Comparison of ENCODE assay signal across 20 cellular contexts in the genomic region with DNA sequence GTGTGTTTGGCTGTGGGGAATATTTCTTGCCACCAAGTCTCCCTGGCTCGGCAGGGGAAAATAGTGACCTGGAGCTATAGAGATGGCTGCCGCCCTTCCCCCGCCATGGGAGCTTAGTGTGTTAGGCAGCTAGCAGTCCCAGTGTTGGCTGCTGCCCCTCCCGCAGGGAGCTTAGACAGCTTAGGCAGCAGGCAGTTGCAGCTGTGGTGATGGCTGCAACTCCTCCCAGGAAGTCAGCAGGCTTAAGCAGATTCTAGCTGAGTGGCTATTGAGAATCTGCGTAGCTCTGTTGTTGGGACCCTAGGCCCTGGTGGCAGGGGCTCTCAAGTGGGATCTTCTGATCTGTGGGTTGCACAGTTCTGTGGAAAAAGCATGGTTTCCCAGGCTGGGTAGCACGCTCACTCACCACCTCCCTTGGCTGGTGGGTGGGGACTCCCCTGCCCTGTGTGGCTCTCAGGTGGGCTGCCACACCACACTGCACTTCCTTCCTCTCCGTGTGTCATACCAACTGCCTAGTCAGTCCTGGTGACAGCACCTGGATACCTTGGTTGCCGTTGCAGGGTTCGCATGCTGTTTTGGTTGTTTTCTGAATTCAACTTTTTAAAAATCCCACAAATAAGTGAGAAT. TPM values are rescaled to one million over a fixed set of nuclear protein-coding genes. Genes with fewer than 3 reads are reported as not detected.
DNase-seq lines count a peak whose midpoint lies in the region; ATAC-seq and TF ChIP-seq lines count a peak whose summit lies in the region.
"Had no signal": no experiment of that assay in that cellular context is flagged by ENCODE, and none has a peak within 500 bp of the region (broad histone marks: within the 10 kb centered on the region; RNA-seq: fewer than 3 reads in every experiment).

No MANE protein-coding gene starts in this region.

- H3K36me3 Mint-ChIP-seq in activated CD8-positive, alpha-beta T cell treated with anti-CD3 and anti-CD28 coated beads, Interleukin-2, amount 10 ng/mL, durations not matched to agents 7 days and 5 days (ENCODE audit: low read depth) = peaks cover 11% of the 10 kb centered on the region
- no peaks in the 10 kb centered on the region for H3K36me3 Mint-ChIP-seq in glutamatergic neuron (ENCODE audit: unreplicated experiment)
- H3K36me3 Mint-ChIP-seq in stimulated activated effector memory CD8-positive, alpha-beta T cell treated with anti-CD3 and anti-CD28 coated beads, Interleukin-12 subunit alpha, Interleukin-12 subunit beta, amount 100 ng/mL, for 72 hours = no peaks in the 10 kb centered on the region
- H3K36me3 Mint-ChIP-seq: CD4-positive, CD25-positive, alpha-beta regulatory T cell had no signal

- H3K4me1 Mint-ChIP-seq in activated CD8-positive, alpha-beta T cell treated with anti-CD3 and anti-CD28 coated beads, Interleukin-2, amount 10 ng/mL, durations not matched to agents 7 days and 5 days (ENCODE audit: low read depth) = peaks cover 26% of the 10 kb centered on the region
- H3K4me1 Mint-ChIP-seq in glutamatergic neuron (ENCODE audit: low read depth, unreplicated experiment) = no peaks in the 10 kb centered on the region
- no peaks in the 10 kb centered on the region for H3K4me1 Mint-ChIP-seq in stimulated activated effector memory CD8-positive, alpha-beta T cell treated with anti-CD3 and anti-CD28 coated beads, Interleukin-12 subunit alpha, Interleukin-12 subunit beta, amount 100 ng/mL, for 72 hours
- H3K4me1 Mint-ChIP-seq: CD4-positive, CD25-positive, alpha-beta regulatory T cell had no signal

- peaks cover 13% of the 10 kb centered on the region for H3K27me3 Mint-ChIP-seq in activated CD8-positive, alpha-beta T cell treated with anti-CD3 and anti-CD28 coated beads, Interleukin-2, amount 10 ng/mL, durations not matched to agents 7 days and 5 days (ENCODE audit: low read depth)
- no peaks in the 10 kb centered on the region for H3K27me3 Mint-ChIP-seq in glutamatergic neuron (ENCODE audit: unreplicated experiment)

- peak; percentile 92 for ATAC-seq in activated CD8-positive, alpha-beta T cell treated with anti-CD3 and anti-CD28 coated beads, Interleukin-2, amount 10 ng/mL, durations not matched to agents 7 days and 5 days
- peak; percentile 64 for ATAC-seq in stimulated activated effector memory CD8-positive, alpha-beta T cell treated with anti-CD3 and anti-CD28 coated beads, Interleukin-12 subunit alpha, Interleukin-12 subunit beta, amount 100 ng/mL, for 72 hours
- ATAC-seq in HG03342 (IDR thresholded peaks at IDR 0.05; ENCODE audit: unreplicated experiment) (no peak), GM21528 (IDR thresholded peaks at IDR 0.05; ENCODE audit: low FRiP score, unreplicated experiment) (no peak)
- ATAC-seq: A549, foreskin keratinocyte, left ventricle myocardium superior had no signal

- peak overlapping the region; percentile 85 for H3K27ac Mint-ChIP-seq in activated CD8-positive, alpha-beta T cell treated with anti-CD3 and anti-CD28 coated beads, Interleukin-2, amount 10 ng/mL, durations not matched to agents 7 days and 5 days
- no peak overlapping the region for H3K27ac Mint-ChIP-seq in glutamatergic neuron (ENCODE audit: unreplicated experiment)
- H3K27ac Mint-ChIP-seq in stimulated activated effector memory CD8-positive, alpha-beta T cell treated with anti-CD3 and anti-CD28 coated beads, Interleukin-12 subunit alpha, Interleukin-12 subunit beta, amount 100 ng/mL, for 72 hours = no peak overlapping the region
- H3K27ac Mint-ChIP-seq: CD4-positive, CD25-positive, alpha-beta regulatory T cell; T-helper 1 cell treated with Interleukin-12 subunit alpha and Interleukin-12 subunit beta and Interleukin-4 antibody, amounts not matched to agents 30 μg/mL and 1 μg/mL, for 36 hours had no signal

- no peaks in the 10 kb centered on the region for H3K9me3 Mint-ChIP-seq in activated CD8-positive, alpha-beta T cell treated with anti-CD3 and anti-CD28 coated beads, Interleukin-2, amount 10 ng/mL, durations not matched to agents 7 days and 5 days (ENCODE audit: insufficient read depth)
- H3K9me3 Mint-ChIP-seq in glutamatergic neuron (ENCODE audit: unreplicated experiment) = peaks cover 3% of the 10 kb centered on the region
- peaks cover 3% of the 10 kb centered on the region for H3K9me3 Mint-ChIP-seq in stimulated activated effector memory CD8-positive, alpha-beta T cell treated with anti-CD3 and anti-CD28 coated beads, Interleukin-12 subunit alpha, Interleukin-12 subunit beta, amount 100 ng/mL, for 72 hours

- CTCF ChIA-PET in activated CD8-positive, alpha-beta T cell treated with anti-CD3 and anti-CD28 coated beads, Interleukin-2, amount 10 ng/mL, durations not matched to agents 7 days and 5 days (lab: Charles Lee) = interaction anchor here (2.4 kb wide), 1 partner anchor 10 kb away, joined by 6 read pairs; no protein-coding TSS in a partner anchor

- no peak for TF ChIP-seq CTCF in glutamatergic neuron (IDR thresholded peaks at IDR 0.05; ENCODE audit: partially characterized antibody, unreplicated experiment)

- DNase-seq in activated T-cell treated with anti-CD3 and anti-CD28 coated beads for 48 hours (ENCODE audit: low read depth) (peak; percentile 9), glutamatergic neuron (peak; percentile 36), Kasumi-1 (lab: John Stamatoyannopoulos, UW) (no peak)
- DNase-seq in activated T-cell treated with anti-CD3 and anti-CD28 coated beads, Interleukin-2, amount 50 U/mL, for 1 hour = no peak
- DNase-seq in activated CD8-positive, alpha-beta T cell treated with anti-CD3 and anti-CD28 coated beads, Interleukin-2, amount 10 ng/mL, durations not matched to agents 7 days and 5 days = peak; percentile 70
- DNase-seq in stimulated activated effector memory CD8-positive, alpha-beta T cell treated with anti-CD3 and anti-CD28 coated beads, Interleukin-12 subunit alpha, Interleukin-12 subunit beta, amount 100 ng/mL, for 72 hours (ENCODE audit: low spot score in 2 of 2) = no peak
- DNase-seq: CD4-positive, CD25-positive, alpha-beta regulatory T cell; foreskin keratinocyte; KBM-7; left ventricle myocardium superior; NCI-H1105 treated with DMSO at 0.1 percent for 48 hours; stimulated activated CD4-positive, alpha-beta T cell treated with anti-CD3 and anti-CD28 coated beads, Interleukin-4, amount 100 ng/mL, for 1 hour had no signal

- POLR2A ChIA-PET in activated CD8-positive, alpha-beta T cell treated with anti-CD3 and anti-CD28 coated beads, Interleukin-2, amount 10 ng/mL, durations not matched to agents 7 days and 5 days (lab: Charles Lee) = no interaction called here

- peak overlapping the region; percentile 52 for H3K4me3 Mint-ChIP-seq in activated CD8-positive, alpha-beta T cell treated with anti-CD3 and anti-CD28 coated beads, Interleukin-2, amount 10 ng/mL, durations not matched to agents 7 days and 5 days
- H3K4me3 Mint-ChIP-seq in glutamatergic neuron (ENCODE audit: unreplicated experiment) = no peak overlapping the region
- no peak overlapping the region for H3K4me3 Mint-ChIP-seq in stimulated activated effector memory CD8-positive, alpha-beta T cell treated with anti-CD3 and anti-CD28 coated beads, Interleukin-12 subunit alpha, Interleukin-12 subunit beta, amount 100 ng/mL, for 72 hours
- H3K4me3 Mint-ChIP-seq: CD4-positive, CD25-positive, alpha-beta regulatory T cell; T-helper 1 cell treated with Interleukin-12 subunit alpha and Interleukin-12 subunit beta and Interleukin-4 antibody, amounts not matched to agents 30 μg/mL and 1 μg/mL, for 36 hours had no signal

RNA-seq across cellular contexts. Expression of a gene that starts 9.3 kb away (rescaled TPM):
- total RNA-seq in activated CD8-positive, alpha-beta T cell treated with anti-CD3 and anti-CD28 coated beads, Interleukin-2, amount 10 ng/mL, durations not matched to agents 7 days and 5 days = not detected
- total RNA-seq in glutamatergic neuron (ENCODE audit: unreplicated experiment) = not detected
- total RNA-seq: endothelial cell of umbilical vein, foreskin keratinocyte, left ventricle myocardium superior, mucosa of gallbladder, osteocyte, vagina had no signal

RNA-seq across cellular contexts. Expression of a gene that starts 20.9 kb away (rescaled TPM):
- not detected for total RNA-seq in activated CD8-positive, alpha-beta T cell treated with anti-CD3 and anti-CD28 coated beads, Interleukin-2, amount 10 ng/mL, durations not matched to agents 7 days and 5 days
- total RNA-seq in glutamatergic neuron (ENCODE audit: unreplicated experiment) = not detected
- total RNA-seq: CD4-positive, CD25-positive, alpha-beta regulatory T cell; foreskin keratinocyte; left ventricle myocardium superior; mucosa of gallbladder; osteocyte had no signal

RNA-seq across cellular contexts. Expression of a gene that starts 35.2 kb away (rescaled TPM):
- not detected for total RNA-seq in activated CD8-positive, alpha-beta T cell treated with anti-CD3 and anti-CD28 coated beads, Interleukin-2, amount 10 ng/mL, durations not matched to agents 7 days and 5 days
- total RNA-seq in glutamatergic neuron (ENCODE audit: unreplicated experiment) = not detected
- total RNA-seq: CD4-positive, CD25-positive, alpha-beta regulatory T cell; endothelial cell of umbilical vein; foreskin keratinocyte; left ventricle myocardium superior; mucosa of gallbladder; osteocyte; vagina had no signal

RNA-seq across cellular contexts. Expression of a gene that starts 43.3 kb away (rescaled TPM):
- total RNA-seq in activated CD8-positive, alpha-beta T cell treated with anti-CD3 and anti-CD28 coated beads, Interleukin-2, amount 10 ng/mL, durations not matched to agents 7 days and 5 days = not detected
- not detected for total RNA-seq in glutamatergic neuron (ENCODE audit: unreplicated experiment)
- total RNA-seq: endothelial cell of umbilical vein, foreskin keratinocyte, left ventricle myocardium superior, mucosa of gallbladder, osteocyte, vagina had no signal

RNA-seq across cellular contexts. Expression of a gene that starts 51.6 kb away (rescaled TPM):
- total RNA-seq in activated CD8-positive, alpha-beta T cell treated with anti-CD3 and anti-CD28 coated beads, Interleukin-2, amount 10 ng/mL, durations not matched to agents 7 days and 5 days = not detected
- not detected for total RNA-seq in glutamatergic neuron (ENCODE audit: unreplicated experiment)
- total RNA-seq: endothelial cell of umbilical vein, foreskin keratinocyte, left ventricle myocardium superior, mucosa of gallbladder, osteocyte, vagina had no signal

Comparison
In these comparisons a context has a peak if more than half of its experiments do, and no peak if none do; other contexts are left out.
1. DNase-seq: peak in activated T-cell treated with anti-CD3 and anti-CD28 coated beads for 48 hours (single experiment), activated CD8-positive, alpha-beta T cell treated with anti-CD3 and anti-CD28 coated beads, Interleukin-2, amount 10 ng/mL, durations not matched to agents 7 days and 5 days (single experiment) and glutamatergic neuron (single experiment); none in activated T-cell treated with anti-CD3 and anti-CD28 coated beads, Interleukin-2, amount 50 U/mL, for 1 hour (single experiment), stimulated activated effector memory CD8-positive, alpha-beta T cell treated with anti-CD3 and anti-CD28 coated beads, Interleukin-12 subunit alpha, Interleukin-12 subunit beta, amount 100 ng/mL, for 72 hours (0 of 2) and Kasumi-1 (0 of 2).
2. ATAC-seq: peak in activated CD8-positive, alpha-beta T cell treated with anti-CD3 and anti-CD28 coated beads, Interleukin-2, amount 10 ng/mL, durations not matched to agents 7 days and 5 days (single experiment) and stimulated activated effector memory CD8-positive, alpha-beta T cell treated with anti-CD3 and anti-CD28 coated beads, Interleukin-12 subunit alpha, Interleukin-12 subunit beta, amount 100 ng/mL, for 72 hours (single experiment); none in HG03342 (single experiment) and GM21528 (single experiment).